In genomic region chr10:117342638-117343037, GRCh38 we compare ENCODE assay signal across 9 cellular contexts. TPM values are rescaled to one million over a fixed set of nuclear protein-coding genes. Genes with fewer than 3 reads are reported as not detected.
DNase-seq lines count a peak whose midpoint lies in the region; ATAC-seq and TF ChIP-seq lines count a peak whose summit lies in the region.
"Had no signal": no experiment of that assay in that cellular context is flagged by ENCODE, and none has a peak within 500 bp of the region (broad histone marks: within the 10 kb centered on the region; RNA-seq: fewer than 3 reads in every experiment).

No MANE protein-coding gene starts in this region.

- H3K4me3 Mint-ChIP-seq in naive B cell: peak overlapping the region in 3 of 8 donors; percentile 1 to 58 (median 5)
- no peak overlapping the region for H3K4me3 Mint-ChIP-seq in activated CD8-positive, alpha-beta T cell treated with anti-CD3 and anti-CD28 coated beads for 36 hours
- H3K4me3 Mint-ChIP-seq in glutamatergic neuron (ENCODE audit: unreplicated experiment): no peak overlapping the region

- peaks cover 31 to 50% (median 41%) of the 10 kb centered on the region in 3 donors for H3K4me1 Mint-ChIP-seq in naive B cell
- H3K4me1 Mint-ChIP-seq in activated CD8-positive, alpha-beta T cell treated with anti-CD3 and anti-CD28 coated beads for 36 hours (ENCODE audit: low read depth): peaks cover 36% of the 10 kb centered on the region
- peaks cover 6% of the 10 kb centered on the region for H3K4me1 Mint-ChIP-seq in glutamatergic neuron (ENCODE audit: low read depth, unreplicated experiment)

- POLR2A ChIA-PET in activated CD8-positive, alpha-beta T cell treated with anti-CD3 and anti-CD28 coated beads for 36 hours (lab: Charles Lee): no interaction called here

- H3K27ac Mint-ChIP-seq in naive B cell (peak overlapping the region in 5 of 6 donors; percentile 2 to 88 (median 52)), glutamatergic neuron (ENCODE audit: unreplicated experiment) (no peak overlapping the region)
- no peak overlapping the region for H3K27ac Mint-ChIP-seq in activated CD8-positive, alpha-beta T cell treated with anti-CD3 and anti-CD28 coated beads for 36 hours

- H3K27me3 Mint-ChIP-seq in naive B cell (no peaks in the 10 kb centered on the region), glutamatergic neuron (ENCODE audit: unreplicated experiment) (no peaks in the 10 kb centered on the region)
- H3K27me3 Mint-ChIP-seq in activated CD8-positive, alpha-beta T cell treated with anti-CD3 and anti-CD28 coated beads for 36 hours: no peaks in the 10 kb centered on the region

- CTCF ChIA-PET in activated CD8-positive, alpha-beta T cell treated with anti-CD3 and anti-CD28 coated beads for 36 hours (lab: Charles Lee): no interaction called here

- DNase-seq in amniotic stem cell (lab: John Stamatoyannopoulos, UW) (peak; percentile 27), naive B cell (no peak), glutamatergic neuron (no peak)
- no peak for DNase-seq in activated CD8-positive, alpha-beta T cell treated with anti-CD3 and anti-CD28 coated beads for 36 hours
- DNase-seq: NCI-H187 had no signal

- intact Hi-C loops in activated CD8-positive, alpha-beta T cell treated with anti-CD3 and anti-CD28 coated beads for 36 hours (cut with micrococcal nuclease): no loop called here

- H3K36me3 Mint-ChIP-seq in naive B cell (peaks cover 0 to 5% of the 10 kb centered on the region in 2 donors), glutamatergic neuron (ENCODE audit: unreplicated experiment) (no peaks in the 10 kb centered on the region)
- peaks cover 15% of the 10 kb centered on the region for H3K36me3 Mint-ChIP-seq in activated CD8-positive, alpha-beta T cell treated with anti-CD3 and anti-CD28 coated beads for 36 hours (ENCODE audit: low read depth)

- ATAC-seq in GM18498 (IDR thresholded peaks at IDR 0.05; ENCODE audit: unreplicated experiment) (peak; percentile 26), HG03060 (IDR thresholded peaks at IDR 0.05; ENCODE audit: low read depth, unreplicated experiment) (peak; percentile 8), naive B cell (ENCODE audit: low read depth in 2 of 2) (no peak), GM21447 (IDR thresholded peaks at IDR 0.05; ENCODE audit: unreplicated experiment) (no peak), HG03469 (IDR thresholded peaks at IDR 0.05; ENCODE audit: unreplicated experiment) (no peak)
- ATAC-seq in activated CD8-positive, alpha-beta T cell treated with anti-CD3 and anti-CD28 coated beads for 36 hours: no peak

- H3K9me3 Mint-ChIP-seq in naive B cell: no peaks in the 10 kb centered on the region
- H3K9me3 Mint-ChIP-seq in activated CD8-positive, alpha-beta T cell treated with anti-CD3 and anti-CD28 coated beads for 36 hours: no peaks in the 10 kb centered on the region
- no peaks in the 10 kb centered on the region for H3K9me3 Mint-ChIP-seq in glutamatergic neuron (ENCODE audit: unreplicated experiment)

- no peak for TF ChIP-seq CTCF in activated CD8-positive, alpha-beta T cell treated with anti-CD3 and anti-CD28 coated beads for 36 hours (IDR thresholded peaks at IDR 0.05)
- TF ChIP-seq CTCF in glutamatergic neuron (IDR thresholded peaks at IDR 0.05; ENCODE audit: partially characterized antibody, unreplicated experiment): no peak

RNA-seq across cellular contexts. Expression of gene PDZD8, which starts 32.6 kb away (rescaled TPM):
- 10 to 100 TPM in 1 of 6 donors, 1 to 10 TPM in 5; 2.0 to 12.0 (median 6.5) TPM for polyA plus RNA-seq in naive B cell (ENCODE audit: low read depth in 6 of 6)
- total RNA-seq in activated CD8-positive, alpha-beta T cell treated with anti-CD3 and anti-CD28 coated beads for 36 hours: 10 to 100 TPM; 15.5 to 16.2 TPM
- total RNA-seq in glutamatergic neuron (ENCODE audit: unreplicated experiment): 23.3 TPM

Comparison
In these comparisons a context has a peak if more than half of its experiments do, and no peak if none do; other contexts are left out.
1. ATAC-seq: peak in GM18498 (single experiment) and HG03060 (single experiment); none in naive B cell (0 of 2), activated CD8-positive, alpha-beta T cell treated with anti-CD3 and anti-CD28 coated beads for 36 hours (single experiment), GM21447 (single experiment) and HG03469 (single experiment).
2. H3K27ac Mint-ChIP-seq: peak in naive B cell (5 of 6); none in activated CD8-positive, alpha-beta T cell treated with anti-CD3 and anti-CD28 coated beads for 36 hours (single experiment) and glutamatergic neuron (single experiment).